In the genomic region with DNA sequence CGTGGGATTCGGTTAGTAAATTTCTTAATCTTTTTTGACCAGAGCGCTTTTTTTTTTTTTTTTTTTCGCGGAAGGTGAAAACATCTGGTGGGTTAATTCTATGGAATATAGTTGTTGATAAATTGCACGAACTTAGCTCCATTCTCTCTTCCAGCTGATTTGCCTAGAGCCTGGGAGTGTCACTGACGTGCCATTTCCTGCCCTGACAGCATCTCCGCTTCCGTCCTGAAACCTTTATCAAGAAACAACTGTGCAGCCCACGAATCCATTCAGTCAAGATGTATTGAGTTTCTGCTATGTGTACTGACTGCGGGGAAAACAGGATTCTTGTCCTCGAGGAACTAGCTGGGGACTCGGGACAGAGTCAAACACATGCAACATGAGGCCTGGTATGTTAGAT, we compare ENCODE assay signal across 1 cellular context.
TF ChIP-seq lines count a peak whose summit lies in the region.

No MANE protein-coding gene starts in this region.

TF ChIP-seq in GM23338, 12 proteins besides CTCF, POLR2A, EP300 and RAD21 (continued from another document):
- TF ChIP-seq CREB1 (CRISPR knock-in tag; IDR thresholded peaks at IDR 0.05; ENCODE audit: low read depth) = no peak
- TF ChIP-seq, protein P1, sequence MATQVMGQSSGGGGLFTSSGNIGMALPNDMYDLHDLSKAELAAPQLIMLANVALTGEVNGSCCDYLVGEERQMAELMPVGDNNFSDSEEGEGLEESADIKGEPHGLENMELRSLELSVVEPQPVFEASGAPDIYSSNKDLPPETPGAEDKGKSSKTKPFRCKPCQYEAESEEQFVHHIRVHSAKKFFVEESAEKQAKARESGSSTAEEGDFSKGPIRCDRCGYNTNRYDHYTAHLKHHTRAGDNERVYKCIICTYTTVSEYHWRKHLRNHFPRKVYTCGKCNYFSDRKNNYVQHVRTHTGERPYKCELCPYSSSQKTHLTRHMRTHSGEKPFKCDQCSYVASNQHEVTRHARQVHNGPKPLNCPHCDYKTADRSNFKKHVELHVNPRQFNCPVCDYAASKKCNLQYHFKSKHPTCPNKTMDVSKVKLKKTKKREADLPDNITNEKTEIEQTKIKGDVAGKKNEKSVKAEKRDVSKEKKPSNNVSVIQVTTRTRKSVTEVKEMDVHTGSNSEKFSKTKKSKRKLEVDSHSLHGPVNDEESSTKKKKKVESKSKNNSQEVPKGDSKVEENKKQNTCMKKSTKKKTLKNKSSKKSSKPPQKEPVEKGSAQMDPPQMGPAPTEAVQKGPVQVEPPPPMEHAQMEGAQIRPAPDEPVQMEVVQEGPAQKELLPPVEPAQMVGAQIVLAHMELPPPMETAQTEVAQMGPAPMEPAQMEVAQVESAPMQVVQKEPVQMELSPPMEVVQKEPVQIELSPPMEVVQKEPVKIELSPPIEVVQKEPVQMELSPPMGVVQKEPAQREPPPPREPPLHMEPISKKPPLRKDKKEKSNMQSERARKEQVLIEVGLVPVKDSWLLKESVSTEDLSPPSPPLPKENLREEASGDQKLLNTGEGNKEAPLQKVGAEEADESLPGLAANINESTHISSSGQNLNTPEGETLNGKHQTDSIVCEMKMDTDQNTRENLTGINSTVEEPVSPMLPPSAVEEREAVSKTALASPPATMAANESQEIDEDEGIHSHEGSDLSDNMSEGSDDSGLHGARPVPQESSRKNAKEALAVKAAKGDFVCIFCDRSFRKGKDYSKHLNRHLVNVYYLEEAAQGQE (IDR thresholded peaks at IDR 0.05; ENCODE audit: unreplicated experiment) = no peak
TF ChIP-seq in GM23338: peak in this region for 0.
